ENCODE assay signal across 12 cellular contexts in the genomic region with DNA sequence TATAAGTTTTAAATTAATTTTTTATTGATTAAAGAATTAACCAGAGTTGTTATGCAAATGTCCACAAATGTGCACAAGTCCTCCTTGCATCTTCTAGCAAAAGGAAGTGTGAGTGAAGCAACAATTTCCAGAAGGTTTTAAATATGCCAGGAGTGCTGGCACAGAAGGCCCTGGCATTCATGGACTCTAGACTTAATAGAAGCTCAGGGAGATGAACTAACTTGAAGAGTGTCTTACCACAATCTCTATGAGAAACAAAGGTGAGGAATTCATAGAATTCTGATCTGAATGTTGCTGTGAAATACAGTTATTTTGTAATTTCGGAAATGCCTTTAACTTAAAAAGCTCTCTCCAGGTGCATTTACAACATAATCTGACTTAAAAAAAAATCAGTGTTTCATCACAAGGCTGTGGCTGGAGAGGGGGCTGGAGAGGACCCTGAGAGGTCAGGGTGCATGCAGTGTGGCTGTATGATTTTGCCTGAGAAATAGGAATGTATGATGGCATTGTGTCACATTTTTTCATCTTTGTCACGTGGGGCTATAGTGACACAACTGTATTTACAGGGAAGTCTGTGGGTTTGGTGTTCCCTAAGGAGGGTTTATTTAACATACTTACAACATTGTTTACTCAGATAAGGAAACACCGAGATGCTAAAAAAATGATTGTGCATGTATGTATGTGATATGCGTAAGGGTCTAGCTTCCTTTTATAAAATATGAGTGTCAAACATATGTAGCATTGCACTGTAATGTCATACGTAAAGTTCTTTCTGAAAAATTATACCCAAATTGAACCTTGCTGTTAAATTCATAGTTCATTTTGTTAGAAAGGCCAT.
A peak's percentile ranks its signal among the peaks of the same experiment; 100 is the strongest.
DNase-seq lines count a peak whose midpoint lies in the region; ATAC-seq and TF ChIP-seq lines count a peak whose summit lies in the region.
"Had no signal": no experiment of that assay in that cellular context is flagged by ENCODE, and none has a peak within 500 bp of the region (broad histone marks: within the 10 kb centered on the region; RNA-seq: fewer than 3 reads in every experiment).

No MANE protein-coding gene starts in this region.

- H3K36me3 Mint-ChIP-seq in stimulated activated memory B cell treated with anti-CD40 and anti-IgM and Interleukin-4, amounts not matched to agents 10 μg/mL and 1 μg/mL and 100 μg/mL, for 72 hours, result peaks cover 5% of the 10 kb centered on the region

- in situ Hi-C loops in gastrocnemius medialis (cut with MboI; ENCODE audit: low sequenced_read_pairs in 4 of 4), result no loop called here

- H3K4me1 ChIP-seq in adipocyte (ENCODE audit: control insufficient read depth, insufficient read depth, low read length), result peaks cover 71% of the 10 kb centered on the region
- peaks cover 54 to 68% of the 10 kb centered on the region in 2 donors for H3K4me1 ChIP-seq in gastrocnemius medialis

- no peak for TF ChIP-seq POLR2A in gastrocnemius medialis (IDR thresholded peaks at IDR 0.05)

- no peaks in the 10 kb centered on the region for H3K27me3 Mint-ChIP-seq in stimulated activated memory B cell treated with anti-CD40 and anti-IgM and Interleukin-4, amounts not matched to agents 10 μg/mL and 1 μg/mL and 100 μg/mL, for 72 hours

- intact Hi-C loops in gastrocnemius medialis (cut with DNase I; ENCODE audit: low total_unique reads), result no loop called here

- no peak overlapping the region for H3K9ac ChIP-seq in adipocyte (ENCODE audit: low read length)

- peak overlapping the region; percentile 10 for H3K4me3 ChIP-seq in adipocyte (ENCODE audit: low read length)
- no peak overlapping the region for H3K4me3 ChIP-seq in gastrocnemius medialis
- H3K4me3 ChIP-seq: left lung had no signal

- H3K9me3 Mint-ChIP-seq in stimulated activated memory B cell treated with anti-CD40 and anti-IgM and Interleukin-4, amounts not matched to agents 10 μg/mL and 1 μg/mL and 100 μg/mL, for 72 hours, result no peaks in the 10 kb centered on the region
- H3K9me3 Mint-ChIP-seq: activated T-cell treated with anti-CD3 and anti-CD28 coated beads, Interleukin-2, amount 50 U/mL, for 72 hours had no signal

- H3K27me3 ChIP-seq in adipocyte (replicated peaks; ENCODE audit: control insufficient read depth, insufficient read depth, low read length), result no peaks in the 10 kb centered on the region
- H3K27me3 ChIP-seq in gastrocnemius medialis, result no peaks in the 10 kb centered on the region
- H3K27me3 ChIP-seq: left lung had no signal

- DNase-seq in GM03348 (ENCODE audit: low spot score) (peak; percentile 20), adipocyte (ENCODE audit: low read depth) (no peak), left lobe of liver (ENCODE audit: low spot score) (no peak), gastrocnemius medialis (no peak)
- no peak for DNase-seq in activated T-cell treated with anti-CD3 and anti-CD28 coated beads, Interleukin-2, amount 50 U/mL, for 1 hour
- DNase-seq in activated effector memory CD4-positive, alpha-beta T cell treated with anti-CD3 and anti-CD28 coated beads, Interleukin-2, amount 50 U/mL, for 16 hours, result no peak
- DNase-seq: activated T-cell treated with anti-CD3 and anti-CD28 coated beads, Interleukin-2, amount 50 U/mL, for 72 hours; DMS53 had no signal

- H3K4me1 Mint-ChIP-seq in stimulated activated memory B cell treated with anti-CD40 and anti-IgM and Interleukin-4, amounts not matched to agents 10 μg/mL and 1 μg/mL and 100 μg/mL, for 72 hours, result peaks cover 75% of the 10 kb centered on the region

- ATAC-seq in left lobe of liver (peak; percentile 27), gastrocnemius medialis (no peak), GM19463 (IDR thresholded peaks at IDR 0.05; ENCODE audit: unreplicated experiment) (no peak)
- no peak for ATAC-seq in stimulated activated memory B cell treated with anti-CD40 and anti-IgM and Interleukin-4, amounts not matched to agents 10 μg/mL and 1 μg/mL and 100 μg/mL, for 72 hours

- H3K9me3 ChIP-seq in adipocyte (ENCODE audit: control insufficient read depth, low read length) (no peaks in the 10 kb centered on the region), gastrocnemius medialis (no peaks in the 10 kb centered on the region)
- H3K9me3 ChIP-seq: left lung had no signal

- no peak for TF ChIP-seq CTCF in gastrocnemius medialis (IDR thresholded peaks at IDR 0.05 in 4 of 5, conservative IDR thresholded peaks at IDR 0.05 in 1 of 5)

- peak overlapping the region; percentile 57 for H3K27ac Mint-ChIP-seq in stimulated activated memory B cell treated with anti-CD40 and anti-IgM and Interleukin-4, amounts not matched to agents 10 μg/mL and 1 μg/mL and 100 μg/mL, for 72 hours
- H3K27ac Mint-ChIP-seq: activated T-cell treated with anti-CD3 and anti-CD28 coated beads, Interleukin-2, amount 50 U/mL, for 72 hours had no signal

- peak overlapping the region in 2 of 4 donors; percentile 6 to 23 for H3K27ac ChIP-seq in gastrocnemius medialis
- H3K27ac ChIP-seq: VCaP had no signal

- H3K36me3 ChIP-seq in adipocyte (ENCODE audit: control insufficient read depth, insufficient read depth, low read length, severe bottlenecking), result no peaks in the 10 kb centered on the region
- H3K36me3 ChIP-seq in gastrocnemius medialis, result no peaks in the 10 kb centered on the region
- H3K36me3 ChIP-seq: left lung had no signal

- H3K4me3 Mint-ChIP-seq in stimulated activated memory B cell treated with anti-CD40 and anti-IgM and Interleukin-4, amounts not matched to agents 10 μg/mL and 1 μg/mL and 100 μg/mL, for 72 hours, result no peak overlapping the region
